ENCODE assay signal across 11 cellular contexts in genomic region chr4:103445377-103445776, GRCh38.
"Had no signal": no experiment of that assay in that cellular context is flagged by ENCODE, and none has a peak within 500 bp of the region (broad histone marks: within the 10 kb centered on the region; RNA-seq: fewer than 3 reads in every experiment).

No MANE protein-coding gene starts in this region.

- ATAC-seq: GM23338, HCT116 had no signal

- FAIRE-seq: H1, H54 had no signal

- H2AFZ ChIP-seq: GM23248, GM23338 had no signal

- H3K4me2 ChIP-seq: GM23338 had no signal

- H3K36me3 ChIP-seq: HAP-1 had no signal

- DNase-seq: GM23248, GOT3, H7, H9, HCEC 1CT, HFFc6 had no signal

- H3K9ac ChIP-seq: GM23248 had no signal

- H3K9me3 ChIP-seq: HAP-1 had no signal

- H3K4me3 ChIP-seq: GM23248, GM23338, HAP-1 had no signal

- H3K4me1 ChIP-seq: HAP-1 had no signal

- H3K27ac ChIP-seq: GM23248 had no signal
